2 cellular contexts compared by ENCODE assay signal in the genomic region with DNA sequence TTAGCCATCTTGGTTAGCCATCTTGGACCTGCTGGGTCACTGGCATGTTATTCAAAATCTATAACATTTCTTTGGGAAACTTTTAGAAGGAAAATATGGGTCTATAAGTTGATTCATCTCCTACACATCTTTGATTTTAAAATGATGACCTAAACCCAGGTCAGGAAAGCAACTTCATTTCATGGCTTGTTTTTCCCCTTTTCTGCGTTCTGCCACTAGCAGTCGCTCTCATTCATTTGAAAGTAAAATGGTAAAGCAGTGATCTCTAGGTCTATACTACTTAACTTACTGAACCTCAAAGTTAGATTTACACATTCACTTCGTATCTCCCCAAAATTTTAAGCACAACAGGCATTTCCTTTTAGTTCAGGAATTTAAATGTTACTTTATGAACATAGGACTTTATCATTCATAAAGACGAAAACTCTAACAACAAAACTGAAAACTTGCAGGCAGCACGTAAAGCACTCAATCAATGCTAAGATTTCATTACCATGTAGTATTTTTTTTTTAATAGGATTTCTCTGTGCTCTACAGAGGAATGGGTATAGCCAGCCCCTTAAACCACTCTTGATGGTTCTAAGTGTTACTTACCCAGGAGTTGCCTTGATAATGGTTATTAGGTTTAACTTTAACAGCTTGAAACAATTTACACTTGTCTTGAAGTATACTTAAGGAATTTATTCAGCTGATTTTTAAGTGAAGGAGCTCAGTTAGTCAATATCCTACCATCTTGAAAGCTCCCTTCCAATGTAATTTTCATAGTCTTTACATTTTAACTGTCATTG.
TF ChIP-seq lines count a peak whose summit lies in the region.

No MANE protein-coding gene starts in this region.

TF ChIP-seq in HCT116, 20 proteins besides CTCF, POLR2A, EP300 and RAD21:
- TF ChIP-seq EZH2phosphoT487 (IDR thresholded peaks at IDR 0.05; ENCODE audit: borderline replicate concordance) (no peak), ELF1 (IDR thresholded peaks at IDR 0.05; ENCODE audit: borderline replicate concordance, low read depth) (no peak), JUND (IDR thresholded peaks at IDR 0.05) (no peak), CEBPB (IDR thresholded peaks at IDR 0.05; ENCODE audit: low read depth) (no peak), ZBTB33 (IDR thresholded peaks at IDR 0.05; ENCODE audit: extremely low read depth, insufficient replicate concordance, low read length) (no peak), ZNF274 (IDR thresholded peaks at IDR 0.05; ENCODE audit: low read depth, low read length) (no peak)
- TF ChIP-seq, protein P1, sequence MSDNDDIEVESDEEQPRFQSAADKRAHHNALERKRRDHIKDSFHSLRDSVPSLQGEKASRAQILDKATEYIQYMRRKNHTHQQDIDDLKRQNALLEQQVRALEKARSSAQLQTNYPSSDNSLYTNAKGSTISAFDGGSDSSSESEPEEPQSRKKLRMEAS (IDR thresholded peaks at IDR 0.05) = no peak

TF ChIP-seq in WTC11, 78 proteins besides CTCF, POLR2A, EP300 and RAD21:
- TF ChIP-seq SMAD4 (CRISPR knock-in tag; IDR thresholded peaks at IDR 0.05) (no peak), SP1 (CRISPR knock-in tag; conservative IDR thresholded peaks at IDR 0.05) (no peak), GABPB1 (CRISPR knock-in tag; IDR thresholded peaks at IDR 0.05) (no peak), FOXJ3 (CRISPR knock-in tag; IDR thresholded peaks at IDR 0.05; ENCODE audit: borderline replicate concordance) (no peak), PRRX2 (CRISPR knock-in tag; IDR thresholded peaks at IDR 0.05) (no peak), ZNF512 (CRISPR knock-in tag; IDR thresholded peaks at IDR 0.05; ENCODE audit: borderline replicate concordance) (no peak), ZNF671 (CRISPR knock-in tag; IDR thresholded peaks at IDR 0.05) (no peak), MYBL2 (CRISPR knock-in tag; IDR thresholded peaks at IDR 0.05) (no peak), RELA (CRISPR knock-in tag; IDR thresholded peaks at IDR 0.05; ENCODE audit: borderline replicate concordance) (no peak), FOXP1 (CRISPR knock-in tag; IDR thresholded peaks at IDR 0.05; ENCODE audit: borderline replicate concordance) (no peak), E2F5 (CRISPR knock-in tag; IDR thresholded peaks at IDR 0.05) (no peak), CREB1 (CRISPR knock-in tag; IDR thresholded peaks at IDR 0.05) (no peak), TCF7 (CRISPR knock-in tag; IDR thresholded peaks at IDR 0.05; ENCODE audit: low read depth) (no peak), ESRRA (CRISPR knock-in tag; IDR thresholded peaks at IDR 0.05; ENCODE audit: borderline replicate concordance) (no peak), KAT7 (CRISPR knock-in tag; IDR thresholded peaks at IDR 0.05; ENCODE audit: borderline replicate concordance) (no peak), TEAD4 (CRISPR knock-in tag; IDR thresholded peaks at IDR 0.05) (no peak), EMX1 (CRISPR knock-in tag; IDR thresholded peaks at IDR 0.05) (no peak)
- TF ChIP-seq, protein P2, sequence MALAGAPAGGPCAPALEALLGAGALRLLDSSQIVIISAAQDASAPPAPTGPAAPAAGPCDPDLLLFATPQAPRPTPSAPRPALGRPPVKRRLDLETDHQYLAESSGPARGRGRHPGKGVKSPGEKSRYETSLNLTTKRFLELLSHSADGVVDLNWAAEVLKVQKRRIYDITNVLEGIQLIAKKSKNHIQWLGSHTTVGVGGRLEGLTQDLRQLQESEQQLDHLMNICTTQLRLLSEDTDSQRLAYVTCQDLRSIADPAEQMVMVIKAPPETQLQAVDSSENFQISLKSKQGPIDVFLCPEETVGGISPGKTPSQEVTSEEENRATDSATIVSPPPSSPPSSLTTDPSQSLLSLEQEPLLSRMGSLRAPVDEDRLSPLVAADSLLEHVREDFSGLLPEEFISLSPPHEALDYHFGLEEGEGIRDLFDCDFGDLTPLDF (CRISPR knock-in tag; IDR thresholded peaks at IDR 0.05) = no peak
- TF ChIP-seq, protein P3, sequence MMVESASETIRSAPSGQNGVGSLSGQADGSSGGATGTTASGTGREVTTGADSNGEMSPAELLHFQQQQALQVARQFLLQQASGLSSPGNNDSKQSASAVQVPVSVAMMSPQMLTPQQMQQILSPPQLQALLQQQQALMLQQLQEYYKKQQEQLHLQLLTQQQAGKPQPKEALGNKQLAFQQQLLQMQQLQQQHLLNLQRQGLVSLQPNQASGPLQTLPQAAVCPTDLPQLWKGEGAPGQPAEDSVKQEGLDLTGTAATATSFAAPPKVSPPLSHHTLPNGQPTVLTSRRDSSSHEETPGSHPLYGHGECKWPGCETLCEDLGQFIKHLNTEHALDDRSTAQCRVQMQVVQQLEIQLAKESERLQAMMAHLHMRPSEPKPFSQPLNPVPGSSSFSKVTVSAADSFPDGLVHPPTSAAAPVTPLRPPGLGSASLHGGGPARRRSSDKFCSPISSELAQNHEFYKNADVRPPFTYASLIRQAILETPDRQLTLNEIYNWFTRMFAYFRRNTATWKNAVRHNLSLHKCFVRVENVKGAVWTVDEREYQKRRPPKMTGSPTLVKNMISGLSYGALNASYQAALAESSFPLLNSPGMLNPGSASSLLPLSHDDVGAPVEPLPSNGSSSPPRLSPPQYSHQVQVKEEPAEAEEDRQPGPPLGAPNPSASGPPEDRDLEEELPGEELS (CRISPR knock-in tag; IDR thresholded peaks at IDR 0.05) = no peak
- TF ChIP-seq, protein P4, sequence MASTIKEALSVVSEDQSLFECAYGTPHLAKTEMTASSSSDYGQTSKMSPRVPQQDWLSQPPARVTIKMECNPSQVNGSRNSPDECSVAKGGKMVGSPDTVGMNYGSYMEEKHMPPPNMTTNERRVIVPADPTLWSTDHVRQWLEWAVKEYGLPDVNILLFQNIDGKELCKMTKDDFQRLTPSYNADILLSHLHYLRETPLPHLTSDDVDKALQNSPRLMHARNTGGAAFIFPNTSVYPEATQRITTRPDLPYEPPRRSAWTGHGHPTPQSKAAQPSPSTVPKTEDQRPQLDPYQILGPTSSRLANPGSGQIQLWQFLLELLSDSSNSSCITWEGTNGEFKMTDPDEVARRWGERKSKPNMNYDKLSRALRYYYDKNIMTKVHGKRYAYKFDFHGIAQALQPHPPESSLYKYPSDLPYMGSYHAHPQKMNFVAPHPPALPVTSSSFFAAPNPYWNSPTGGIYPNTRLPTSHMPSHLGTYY (CRISPR knock-in tag; IDR thresholded peaks at IDR 0.05) = no peak
